Comparison of ENCODE assay signal across 1 cellular context in the genomic region with DNA sequence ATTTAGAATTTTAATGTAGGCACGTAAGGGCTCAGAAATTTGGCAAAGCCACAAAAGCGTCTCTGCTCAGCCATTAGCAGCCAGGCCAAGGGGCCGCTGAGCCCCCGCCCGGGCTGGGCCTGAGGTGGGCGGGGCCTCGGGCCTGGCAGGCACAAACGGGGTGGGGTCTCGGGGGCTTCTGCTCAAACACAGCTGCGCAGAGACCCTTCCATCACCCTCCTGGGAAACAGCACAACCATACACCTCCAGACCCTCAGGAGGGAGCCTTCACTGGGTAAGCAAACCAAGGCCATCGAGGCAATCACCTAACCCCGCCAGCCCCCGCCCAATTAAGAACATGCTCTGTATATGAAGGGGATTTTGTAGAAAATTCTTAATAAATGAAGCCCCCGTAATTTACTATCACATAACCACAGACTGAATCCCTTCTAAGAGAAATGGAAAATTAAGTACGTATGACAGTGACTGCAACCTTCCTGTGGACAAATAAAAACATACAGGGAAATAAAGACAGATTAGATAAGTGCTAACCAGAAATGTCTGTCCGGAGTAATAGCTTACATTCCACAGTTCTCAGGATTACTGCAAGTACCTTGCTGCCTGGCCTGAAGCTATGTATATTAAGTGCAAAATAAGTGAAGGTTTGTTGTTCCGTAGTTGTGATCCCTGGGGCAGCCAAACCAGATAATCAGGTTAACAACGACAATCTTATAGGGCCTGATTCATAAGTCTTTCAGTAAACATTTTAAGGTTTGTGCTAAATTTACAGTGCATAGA.
TF ChIP-seq lines count a peak whose summit lies in the region.

No MANE protein-coding gene starts in this region.

TF ChIP-seq in H1, 55 proteins besides CTCF, POLR2A, EP300 and RAD21 (continued from another document):
- TF ChIP-seq ASH2L (IDR thresholded peaks at IDR 0.05; ENCODE audit: low read length) (no peak), JUN (IDR thresholded peaks at IDR 0.05; ENCODE audit: low read depth, low read length) (no peak), TAF1 (IDR thresholded peaks at IDR 0.05; ENCODE audit: low read depth, low read length) (peak; percentile 31; the same call in 1 of the 2 replicates), CHD7 (IDR thresholded peaks at IDR 0.05; ENCODE audit: insufficient replicate concordance, low read length) (no peak), TEAD4 (IDR thresholded peaks at IDR 0.05; ENCODE audit: low read depth, low read length) (no peak), FOSL1 (IDR thresholded peaks at IDR 0.05; ENCODE audit: insufficient read depth, low read depth, low read length) (no peak), NANOG (IDR thresholded peaks at IDR 0.05; ENCODE audit: insufficient read depth, low read depth, low read length, poor library complexity, severe bottlenecking) (no peak), JUND (IDR thresholded peaks at IDR 0.05; ENCODE audit: low read length) (no peak), EZH2 (IDR thresholded peaks at IDR 0.05; ENCODE audit: low read depth, low read length, severe bottlenecking) (no peak), NRF1 (IDR thresholded peaks at IDR 0.05; ENCODE audit: low read depth, low read length) (peak; percentile 21; the same call in 1 of the 2 replicates), HDAC2 (IDR thresholded peaks at IDR 0.05; ENCODE audit: borderline replicate concordance in 1 of 2, low read depth in 2 of 2, low read length in 2 of 2) (no peak), KDM5A (IDR thresholded peaks at IDR 0.05; ENCODE audit: low read length) (no peak), YY1 (IDR thresholded peaks at IDR 0.05; ENCODE audit: low read depth, low read length) (peak; percentile 67; the same call in 1 of the 2 replicates)
- TF ChIP-seq, protein P1, sequence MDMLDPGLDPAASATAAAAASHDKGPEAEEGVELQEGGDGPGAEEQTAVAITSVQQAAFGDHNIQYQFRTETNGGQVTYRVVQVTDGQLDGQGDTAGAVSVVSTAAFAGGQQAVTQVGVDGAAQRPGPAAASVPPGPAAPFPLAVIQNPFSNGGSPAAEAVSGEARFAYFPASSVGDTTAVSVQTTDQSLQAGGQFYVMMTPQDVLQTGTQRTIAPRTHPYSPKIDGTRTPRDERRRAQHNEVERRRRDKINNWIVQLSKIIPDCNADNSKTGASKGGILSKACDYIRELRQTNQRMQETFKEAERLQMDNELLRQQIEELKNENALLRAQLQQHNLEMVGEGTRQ (IDR thresholded peaks at IDR 0.05; ENCODE audit: low read length) = no peak
